ENCODE assay signal across 19 cellular contexts in the genomic region with DNA sequence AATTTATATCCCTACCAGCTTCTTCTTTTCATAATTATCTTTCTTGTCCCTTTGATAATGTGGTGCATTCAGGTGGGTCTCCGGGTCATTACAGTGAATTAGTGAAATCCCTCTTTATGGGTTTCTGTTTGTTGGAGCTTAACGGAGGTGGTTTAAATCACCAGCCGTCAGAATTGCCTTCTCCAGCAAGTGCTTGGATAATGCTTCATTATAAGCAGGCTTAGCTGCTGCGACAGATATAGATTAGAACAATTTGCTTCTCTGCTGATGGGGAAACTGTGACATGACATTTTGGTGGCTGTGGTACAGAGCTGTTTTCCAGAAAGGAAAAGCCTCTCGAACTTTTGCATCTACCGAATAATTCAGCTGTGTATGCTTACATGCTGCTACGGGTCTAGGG. TPM values are rescaled to one million over a fixed set of nuclear protein-coding genes. Genes with fewer than 3 reads are reported as not detected.
DNase-seq lines count a peak whose midpoint lies in the region; ATAC-seq and TF ChIP-seq lines count a peak whose summit lies in the region.
"Had no signal": no experiment of that assay in that cellular context is flagged by ENCODE, and none has a peak within 500 bp of the region (broad histone marks: within the 10 kb centered on the region; RNA-seq: fewer than 3 reads in every experiment).

No MANE protein-coding gene starts in this region.

- H3K4me3 Mint-ChIP-seq in nephron (no peak overlapping the region), progenitor cell of endocrine pancreas (ENCODE audit: low read depth) (no peak overlapping the region)
- H3K4me3 Mint-ChIP-seq in stimulated activated memory B cell treated with anti-CD40 and anti-IgM and Interleukin-4, amounts not matched to agents 10 μg/mL and 1 μg/mL and 100 μg/mL, for 72 hours = no peak overlapping the region
- H3K4me3 Mint-ChIP-seq: CD4-positive, CD25-positive, alpha-beta regulatory T cell; H9; IgD-negative memory B cell had no signal

- no peak for ATAC-seq in stimulated activated memory B cell treated with anti-CD40 and anti-IgM and Interleukin-4, amounts not matched to agents 10 μg/mL and 1 μg/mL and 100 μg/mL, for 72 hours
- ATAC-seq: HepG2 had no signal

- no peak overlapping the region for H3K4me3 ChIP-seq in WERI-Rb-1 (ENCODE audit: low read depth, low read length)

- no peaks in the 10 kb centered on the region for H3K36me3 ChIP-seq in WERI-Rb-1
- H3K36me3 ChIP-seq: BE2C had no signal

- H3K27ac ChIP-seq in WERI-Rb-1 = peak overlapping the region; percentile 10

- peak overlapping the region in 2 of 3 experiments; percentile 14 to 32 for H3K27ac Mint-ChIP-seq in nephron
- H3K27ac Mint-ChIP-seq in progenitor cell of endocrine pancreas = peak overlapping the region; percentile 35
- no peak overlapping the region for H3K27ac Mint-ChIP-seq in stimulated activated memory B cell treated with anti-CD40 and anti-IgM and Interleukin-4, amounts not matched to agents 10 μg/mL and 1 μg/mL and 100 μg/mL, for 72 hours
- H3K27ac Mint-ChIP-seq: CD4-positive, CD25-positive, alpha-beta regulatory T cell; CD8-positive, alpha-beta memory T cell; H9; IgD-negative memory B cell had no signal

- H3K4me1 Mint-ChIP-seq in nephron (peaks cover 40% of the 10 kb centered on the region), progenitor cell of endocrine pancreas (ENCODE audit: low read depth) (peaks cover 28% of the 10 kb centered on the region)
- no peaks in the 10 kb centered on the region for H3K4me1 Mint-ChIP-seq in stimulated activated memory B cell treated with anti-CD40 and anti-IgM and Interleukin-4, amounts not matched to agents 10 μg/mL and 1 μg/mL and 100 μg/mL, for 72 hours
- H3K4me1 Mint-ChIP-seq: CD4-positive, CD25-positive, alpha-beta regulatory T cell; CD8-positive, alpha-beta memory T cell had no signal

- TF ChIP-seq CTCF in WERI-Rb-1 (IDR thresholded peaks at IDR 0.05; ENCODE audit: low read depth, low read length) (no peak), nephron (IDR thresholded peaks at IDR 0.05; ENCODE audit: unreplicated experiment in 3 of 3) (no peak), progenitor cell of endocrine pancreas (IDR thresholded peaks at IDR 0.05; ENCODE audit: unreplicated experiment) (no peak)

- no peaks in the 10 kb centered on the region for H3K9me3 ChIP-seq in WERI-Rb-1 (ENCODE audit: severe bottlenecking)
- H3K9me3 ChIP-seq: BE2C had no signal

- H3K36me3 Mint-ChIP-seq in nephron (ENCODE audit: low read depth) (no peaks in the 10 kb centered on the region), progenitor cell of endocrine pancreas (ENCODE audit: insufficient read depth) (no peaks in the 10 kb centered on the region)
- H3K36me3 Mint-ChIP-seq in stimulated activated memory B cell treated with anti-CD40 and anti-IgM and Interleukin-4, amounts not matched to agents 10 μg/mL and 1 μg/mL and 100 μg/mL, for 72 hours = no peaks in the 10 kb centered on the region
- H3K36me3 Mint-ChIP-seq: CD4-positive, CD25-positive, alpha-beta regulatory T cell; CD8-positive, alpha-beta memory T cell; IgD-negative memory B cell had no signal

- no peaks in the 10 kb centered on the region for H3K27me3 ChIP-seq in WERI-Rb-1 (ENCODE audit: insufficient read depth, low read depth, severe bottlenecking)
- H3K27me3 ChIP-seq: BE2C had no signal

- H3K27me3 Mint-ChIP-seq in nephron (ENCODE audit: low read depth) (peaks cover 7% of the 10 kb centered on the region), progenitor cell of endocrine pancreas (peaks cover 3% of the 10 kb centered on the region)
- peaks cover 20% of the 10 kb centered on the region for H3K27me3 Mint-ChIP-seq in stimulated activated memory B cell treated with anti-CD40 and anti-IgM and Interleukin-4, amounts not matched to agents 10 μg/mL and 1 μg/mL and 100 μg/mL, for 72 hours
- H3K27me3 Mint-ChIP-seq: CD4-positive, CD25-positive, alpha-beta regulatory T cell had no signal

- DNase-seq in WERI-Rb-1 (peak; percentile 66), progenitor cell of endocrine pancreas (ENCODE audit: low spot score, unreplicated experiment) (no peak), NCI-H345 (lab: John Stamatoyannopoulos, UW) (no peak), DMS53 treated with DMSO at 0.1 percent for 48 hours (lab: John Stamatoyannopoulos, UW; ENCODE audit: unreplicated experiment) (no peak), SKM-1 (lab: John Stamatoyannopoulos, UW; ENCODE audit: unreplicated experiment) (no peak)
- DNase-seq: ACHN; BE2C; C1 segment of cervical spinal cord; CD4-positive, CD25-positive, alpha-beta regulatory T cell; CD8-positive, alpha-beta memory T cell; COR-L47; DMS 273 treated with DMSO at 0.1 percent for 48 hours; DMS79; GDM1; H9 had no signal

- H3K9me3 Mint-ChIP-seq in nephron (no peaks in the 10 kb centered on the region), progenitor cell of endocrine pancreas (ENCODE audit: low read depth) (no peaks in the 10 kb centered on the region)
- no peaks in the 10 kb centered on the region for H3K9me3 Mint-ChIP-seq in stimulated activated memory B cell treated with anti-CD40 and anti-IgM and Interleukin-4, amounts not matched to agents 10 μg/mL and 1 μg/mL and 100 μg/mL, for 72 hours
- H3K9me3 Mint-ChIP-seq: CD8-positive, alpha-beta memory T cell; H9; IgD-negative memory B cell had no signal

RNA-seq across cellular contexts. Expression of gene KAZN, which starts 56.9 kb away (rescaled TPM):
- 12.9 and 14.6 TPM in 2 replicates for total RNA-seq in progenitor cell of endocrine pancreas
- total RNA-seq: CD4-positive, CD25-positive, alpha-beta regulatory T cell had no signal
